ENCODE assay signal across 26 cellular contexts in the genomic region with DNA sequence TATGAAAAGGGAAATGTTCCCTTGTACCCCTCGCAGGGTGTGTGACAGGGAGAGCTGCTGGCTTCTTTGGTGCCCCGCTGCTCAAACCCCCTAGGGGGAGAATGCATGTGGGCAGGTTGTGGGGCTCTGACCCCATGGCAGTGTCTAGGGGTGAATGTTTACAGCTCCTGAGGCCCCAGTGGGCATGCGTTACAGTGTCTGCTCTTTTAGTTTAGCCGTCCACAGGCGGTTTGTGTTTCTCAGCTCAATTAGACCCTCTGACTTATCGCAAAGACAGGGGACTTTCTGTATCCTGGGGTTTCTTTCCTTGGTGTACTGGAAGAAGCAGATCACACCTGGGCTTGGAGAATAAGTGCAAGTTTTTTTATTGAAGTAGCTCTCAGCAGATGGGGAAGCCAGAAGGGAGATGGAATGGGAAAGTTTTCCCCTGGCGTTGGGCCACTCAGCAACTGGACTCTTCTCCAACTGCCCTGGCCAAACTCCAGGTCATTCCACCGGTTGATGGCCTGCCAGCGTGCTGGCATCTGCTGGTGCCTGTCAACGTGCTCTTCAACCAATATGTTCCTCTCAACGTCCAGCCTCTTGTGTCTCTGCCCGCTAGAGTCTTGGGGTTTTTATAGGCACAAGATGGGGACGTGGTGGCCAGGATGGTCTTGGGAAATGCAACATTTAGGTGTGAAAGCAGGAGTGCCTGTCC.
"Had no signal": no experiment of that assay in that cellular context is flagged by ENCODE, and none has a peak within 500 bp of the region (broad histone marks: within the 10 kb centered on the region; RNA-seq: fewer than 3 reads in every experiment).

No MANE protein-coding gene starts in this region.

- ATAC-seq: activated T-cell treated with anti-CD3 and anti-CD28 coated beads, Interleukin-2, amount 50 U/mL, for 4 hours; effector memory CD8-positive, alpha-beta T cell; esophagus mucosa; natural killer cell treated with Interleukin-12 subunit alpha and Interleukin-12 subunit beta and Interleukin-15 and Interleukin-18, amount 100 ng/mL, for 72 hours had no signal

- H3K4me1 ChIP-seq: colonic mucosa, prostate gland had no signal

- DNase-seq: activated B cell treated with CpG ODN at 0.5 μM for 24 hours; activated CD4-positive, alpha-beta T cell treated with anti-CD3 and anti-CD28 coated beads for 4 hours; activated CD4-positive, alpha-beta T cell treated with anti-CD3 and anti-CD28 coated beads, Interleukin-2, amount 50 U/mL, for 48 hours; activated CD8-positive, alpha-beta memory T cell treated with anti-CD3 and anti-CD28 coated beads, Interleukin-2, amount 50 U/mL, for 48 hours; activated naive CD4-positive, alpha-beta T cell treated with Interleukin-2 at 50 U/mL for 16 hours; activated naive CD8-positive, alpha-beta T cell treated with anti-CD3 and anti-CD28 coated beads for 36 hours; activated T-cell treated with anti-CD3 and anti-CD28 coated beads, Interleukin-2, amount 50 U/mL, for 4 hours; colonic mucosa; dorsolateral prefrontal cortex; effector memory CD8-positive, alpha-beta T cell; foreskin melanocyte; glutamatergic neuron; hypothalamus; mammary epithelial cell; midbrain; ovary; stimulated activated CD4-positive, alpha-beta T cell treated with anti-CD3 and anti-CD28 coated beads, Interleukin-4, amount 100 ng/mL, for 24 hours; stimulated activated naive CD4-positive, alpha-beta T cell treated with Interleukin-2 at 50 U/mL for 16 hours; T1000 had no signal

- H3K27me3 ChIP-seq: colonic mucosa, dorsolateral prefrontal cortex, neutrophil, ovary had no signal

- H3K27ac ChIP-seq: colonic mucosa, dorsolateral prefrontal cortex, neutrophil, ovary, prostate gland, thoracic aorta had no signal

- H3K9me3 ChIP-seq: colonic mucosa, neutrophil, ovary, prostate gland, thoracic aorta had no signal

- FAIRE-seq: astrocyte, endothelial cell of umbilical vein had no signal

- H3K36me3 ChIP-seq: colonic mucosa, neutrophil, ovary, prostate gland, thoracic aorta had no signal

- H3K4me3 ChIP-seq: colonic mucosa, dorsolateral prefrontal cortex, ovary, prostate gland, thoracic aorta had no signal
